Comparison of ENCODE assay signal across 1 cellular context in genomic region chr19:43789029-43789428, GRCh38.
TF ChIP-seq lines count a peak whose summit lies in the region.

No MANE protein-coding gene starts in this region.

TF ChIP-seq in HepG2, 621 proteins besides CTCF, POLR2A, EP300 and RAD21 (continued from another document and continues in another):
- TF ChIP-seq ATF6 (CRISPR knock-in tag; conservative IDR thresholded peaks at IDR 0.05) (no peak), ZNF749 (CRISPR knock-in tag; IDR thresholded peaks at IDR 0.05; ENCODE audit: borderline replicate concordance) (no peak), ZNF362 (CRISPR knock-in tag; IDR thresholded peaks at IDR 0.05; ENCODE audit: borderline replicate concordance) (no peak), ZNF292 (CRISPR knock-in tag; IDR thresholded peaks at IDR 0.05; ENCODE audit: borderline replicate concordance, low read depth) (no peak), THAP8 (CRISPR knock-in tag; IDR thresholded peaks at IDR 0.05; ENCODE audit: borderline replicate concordance) (no peak), CAMTA2 (CRISPR knock-in tag; IDR thresholded peaks at IDR 0.05; ENCODE audit: borderline replicate concordance) (no peak), ZFP36 (IDR thresholded peaks at IDR 0.05; ENCODE audit: borderline replicate concordance, low read depth, low read length, partially characterized antibody) (no peak), POGK (CRISPR knock-in tag; conservative IDR thresholded peaks at IDR 0.05) (no peak), ZNF383 (CRISPR knock-in tag; IDR thresholded peaks at IDR 0.05; ENCODE audit: borderline replicate concordance) (no peak), GLI4 (CRISPR knock-in tag; IDR thresholded peaks at IDR 0.05; ENCODE audit: borderline replicate concordance) (no peak; the same call in 1 of the 2 replicates), ZNF564 (CRISPR knock-in tag; IDR thresholded peaks at IDR 0.05) (no peak), TMF1 (CRISPR knock-in tag; IDR thresholded peaks at IDR 0.05; ENCODE audit: low read depth) (no peak), ZNF317 (CRISPR knock-in tag; IDR thresholded peaks at IDR 0.05) (0 out of 2 replicates have a peak, but pooled peaks have one; percentile 43), MXD4 (CRISPR knock-in tag; IDR thresholded peaks at IDR 0.05) (peak; percentile 26; the same call in 1 of the 2 replicates), BCLAF1 (IDR thresholded peaks at IDR 0.05) (no peak), GZF1 (CRISPR knock-in tag; IDR thresholded peaks at IDR 0.05) (no peak), AGO1 (IDR thresholded peaks at IDR 0.05; ENCODE audit: low read depth, low read length, poor library complexity, severe bottlenecking) (no peak), AKNA (CRISPR knock-in tag; IDR thresholded peaks at IDR 0.05; ENCODE audit: borderline replicate concordance) (no peak), TFDP1 (CRISPR knock-in tag; IDR thresholded peaks at IDR 0.05; ENCODE audit: borderline replicate concordance) (no peak), ZNF737 (CRISPR knock-in tag; IDR thresholded peaks at IDR 0.05; ENCODE audit: borderline replicate concordance) (no peak), HIVEP1 (CRISPR knock-in tag; IDR thresholded peaks at IDR 0.05) (no peak), FUBP1 (CRISPR knock-in tag; IDR thresholded peaks at IDR 0.05; ENCODE audit: borderline replicate concordance) (no peak), ZNF530 (CRISPR knock-in tag; IDR thresholded peaks at IDR 0.05; ENCODE audit: low read depth) (no peak), STAG1 (CRISPR knock-in tag; IDR thresholded peaks at IDR 0.05) (no peak), LCORL (IDR thresholded peaks at IDR 0.05) (no peak), LCORL (CRISPR knock-in tag; IDR thresholded peaks at IDR 0.05) (no peak), BORCS8-MEF2B (CRISPR knock-in tag; IDR thresholded peaks at IDR 0.05) (peak; percentile 83), ZBTB33 (CRISPR knock-in tag; IDR thresholded peaks at IDR 0.05) (no peak), SNAI1 (CRISPR knock-in tag; IDR thresholded peaks at IDR 0.05; ENCODE audit: borderline replicate concordance) (no peak), IRF9 (CRISPR knock-in tag; IDR thresholded peaks at IDR 0.05; ENCODE audit: borderline replicate concordance) (no peak), ZNF775 (CRISPR knock-in tag; IDR thresholded peaks at IDR 0.05; ENCODE audit: borderline replicate concordance) (no peak), ZFY (CRISPR knock-in tag; IDR thresholded peaks at IDR 0.05) (no peak), ZNF616 (CRISPR knock-in tag; IDR thresholded peaks at IDR 0.05; ENCODE audit: low read depth) (no peak), NFE2L2 (IDR thresholded peaks at IDR 0.05; ENCODE audit: low read length) (no peak), LBX2 (CRISPR knock-in tag; IDR thresholded peaks at IDR 0.05; ENCODE audit: borderline replicate concordance) (no peak), ZKSCAN8 (CRISPR knock-in tag; IDR thresholded peaks at IDR 0.05; ENCODE audit: borderline replicate concordance) (no peak)
